ENCODE assay signal across 22 cellular contexts in the genomic region with DNA sequence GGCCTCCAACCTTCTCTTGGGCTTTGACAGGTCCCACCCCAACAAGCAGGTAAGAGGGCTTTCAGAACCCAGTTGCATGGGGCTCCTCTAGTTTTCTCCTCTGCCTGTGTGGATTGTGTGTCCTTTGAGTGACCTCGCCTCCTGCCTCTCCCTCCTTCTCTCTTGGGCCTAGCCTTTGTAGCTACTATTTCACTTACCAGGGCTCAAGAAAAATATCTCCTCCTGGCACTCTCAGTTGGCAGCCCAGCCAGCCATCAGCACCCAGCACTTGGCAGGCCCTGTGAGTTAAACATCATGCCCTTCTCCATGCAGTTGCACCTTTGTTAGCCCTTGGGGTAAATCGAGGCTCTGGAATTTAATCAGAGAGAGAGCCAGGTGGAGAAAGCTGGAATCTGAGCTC. TPM values are rescaled to one million over a fixed set of nuclear protein-coding genes. Genes with fewer than 3 reads are reported as not detected.
A peak's percentile ranks its signal among the peaks of the same experiment; 100 is the strongest.
DNase-seq lines count a peak whose midpoint lies in the region; ATAC-seq and TF ChIP-seq lines count a peak whose summit lies in the region.
"Had no signal": no experiment of that assay in that cellular context is flagged by ENCODE, and none has a peak within 500 bp of the region (broad histone marks: within the 10 kb centered on the region; RNA-seq: fewer than 3 reads in every experiment).

No MANE protein-coding gene starts in this region.

- WGBS in stomach, 5 donors = 39 to 70% (median 54%) methylated on average over 2 of the region's 2 CpGs

- CTCF ChIA-PET in activated naive CD4-positive, alpha-beta T cell treated with anti-CD3 and anti-CD28 coated beads, Interleukin-2, amount 10 ng/mL, durations not matched to agents 7 days and 5 days (lab: Charles Lee) = interaction anchor here (2.0 kb wide), 1 partner anchor 37 kb away, joined by 4 read pairs; no protein-coding TSS in a partner anchor

- no peaks in the 10 kb centered on the region for H3K9me3 Mint-ChIP-seq in activated naive CD4-positive, alpha-beta T cell treated with anti-CD3 and anti-CD28 coated beads, Interleukin-2, amount 10 ng/mL, durations not matched to agents 7 days and 5 days
- H3K9me3 Mint-ChIP-seq in activated naive CD8-positive, alpha-beta T cell (ENCODE audit: low read depth) = peaks cover 3% of the 10 kb centered on the region

- no peaks in the 10 kb centered on the region for H3K27me3 ChIP-seq in stomach
- H3K27me3 ChIP-seq: BLaER1, gastrocnemius medialis, pancreas had no signal

- no peak for TF ChIP-seq POLR2A in stomach (IDR thresholded peaks at IDR 0.05)

- no peak for ATAC-seq in esophagus mucosa
- ATAC-seq: gastrocnemius medialis; left colon; pancreas; stimulated activated naive CD8-positive, alpha-beta T cell treated with anti-CD3 and anti-CD28 coated beads, Interleukin-15, amount 100 ng/mL, for 72 hours had no signal

- peaks cover 0 to 20% (median 14%) of the 10 kb centered on the region in 4 donors for H3K4me1 ChIP-seq in stomach
- H3K4me1 ChIP-seq: gastrocnemius medialis, pancreas had no signal

- peaks cover 74% of the 10 kb centered on the region for H3K36me3 Mint-ChIP-seq in activated naive CD4-positive, alpha-beta T cell treated with anti-CD3 and anti-CD28 coated beads, Interleukin-2, amount 10 ng/mL, durations not matched to agents 7 days and 5 days
- H3K36me3 Mint-ChIP-seq in activated naive CD8-positive, alpha-beta T cell = peaks cover 32% of the 10 kb centered on the region

- DNase-seq in activated naive CD4-positive, alpha-beta T cell treated with anti-CD3 and anti-CD28 coated beads, Interleukin-2, amount 10 ng/mL, durations not matched to agents 7 days and 5 days = no peak
- no peak for DNase-seq in activated naive CD4-positive, alpha-beta T cell treated with anti-CD3 and anti-CD28 coated beads, Interleukin-2, amount 50 U/mL, for 16 hours
- peak; percentile 53 for DNase-seq in left kidney (ENCODE audit: low read depth, low spot score)
- DNase-seq in stomach = peak; percentile 41
- DNase-seq in NCI-H1930 (lab: John Stamatoyannopoulos, UW) = no peak
- DNase-seq in hippocampal formation (lab: John Stamatoyannopoulos, UW) = no peak
- DNase-seq: activated naive CD4-positive, alpha-beta T cell treated with Interleukin-2 at 50 U/mL for 16 hours; dermis blood vessel endothelial cell; gastrocnemius medialis; KBM-7; left colon; MV-4-11; NCI-H2029; NCI-H446 treated with DMSO at 0.1 percent for 48 hours; NK-92 treated with Interleukin-12 subunit alpha and Interleukin-12 subunit beta, amount 100 ng/mL, for 24 hours; pancreas; RPMI8226; stimulated activated naive CD8-positive, alpha-beta T cell treated with anti-CD3 and anti-CD28 coated beads, Interleukin-15, amount 100 ng/mL, for 72 hours had no signal

- no peak overlapping the region for H3K27ac ChIP-seq in stomach
- H3K27ac ChIP-seq: epithelial cell of prostate, gastrocnemius medialis, pancreas had no signal

- no peaks in the 10 kb centered on the region for H3K9me3 ChIP-seq in stomach
- H3K9me3 ChIP-seq: BLaER1, gastrocnemius medialis, pancreas had no signal

- intact Hi-C loops in stomach (cut with DNase I; ENCODE audit: low total_unique reads) = no loop called here

- H3K27ac Mint-ChIP-seq in activated naive CD4-positive, alpha-beta T cell treated with anti-CD3 and anti-CD28 coated beads, Interleukin-2, amount 10 ng/mL, durations not matched to agents 7 days and 5 days = peak overlapping the region; percentile 47
- H3K27ac Mint-ChIP-seq in activated naive CD8-positive, alpha-beta T cell = peak overlapping the region; percentile 88

- no peak for TF ChIP-seq CTCF in stomach (IDR thresholded peaks at IDR 0.05)

- H3K4me3 ChIP-seq in stomach = no peak overlapping the region
- H3K4me3 ChIP-seq: BLaER1, gastrocnemius medialis, pancreas had no signal

- H3K36me3 ChIP-seq in stomach = peaks cover 0 to 12% (median 0%) of the 10 kb centered on the region in 4 donors
- H3K36me3 ChIP-seq: gastrocnemius medialis, pancreas had no signal

- peaks cover 34% of the 10 kb centered on the region for H3K4me1 Mint-ChIP-seq in activated naive CD4-positive, alpha-beta T cell treated with anti-CD3 and anti-CD28 coated beads, Interleukin-2, amount 10 ng/mL, durations not matched to agents 7 days and 5 days
- peaks cover 70% of the 10 kb centered on the region for H3K4me1 Mint-ChIP-seq in activated naive CD8-positive, alpha-beta T cell (ENCODE audit: low read depth)

- TF ChIP-seq EP300 in stomach (IDR thresholded peaks at IDR 0.05) = no peak

- H3K4me3 Mint-ChIP-seq in activated naive CD4-positive, alpha-beta T cell treated with anti-CD3 and anti-CD28 coated beads, Interleukin-2, amount 10 ng/mL, durations not matched to agents 7 days and 5 days = no peak overlapping the region
- no peak overlapping the region for H3K4me3 Mint-ChIP-seq in activated naive CD8-positive, alpha-beta T cell
- H3K4me3 Mint-ChIP-seq: stimulated activated naive CD8-positive, alpha-beta T cell treated with anti-CD3 and anti-CD28 coated beads, Interleukin-15, amount 100 ng/mL, for 72 hours had no signal

- no peaks in the 10 kb centered on the region for H3K27me3 Mint-ChIP-seq in activated naive CD4-positive, alpha-beta T cell treated with anti-CD3 and anti-CD28 coated beads, Interleukin-2, amount 10 ng/mL, durations not matched to agents 7 days and 5 days
- H3K27me3 Mint-ChIP-seq in activated naive CD8-positive, alpha-beta T cell = no peaks in the 10 kb centered on the region
- H3K27me3 Mint-ChIP-seq: stimulated activated naive CD8-positive, alpha-beta T cell treated with anti-CD3 and anti-CD28 coated beads, Interleukin-15, amount 100 ng/mL, for 72 hours had no signal

RNA-seq across cellular contexts. Expression of gene SORL1, which starts 36.0 kb away (rescaled TPM):
- total RNA-seq in stomach (100 to 1,000 TPM in 1 of 5 donors, 10 to 100 TPM in 4; 17.2 to 161 (median 25.9) TPM), esophagus mucosa (14.3 TPM)
- polyA plus RNA-seq in stomach = 1 to 10 TPM in 2 of 3 donors, under 1 TPM in 1; 0.76 to 2.0 (median 1.8) TPM

Comparison
In these comparisons a context has a peak if more than half of its experiments do, and no peak if none do; other contexts are left out.
1. DNase-seq: peak in left kidney (single experiment) and stomach (single experiment); none in activated naive CD4-positive, alpha-beta T cell treated with anti-CD3 and anti-CD28 coated beads, Interleukin-2, amount 10 ng/mL, durations not matched to agents 7 days and 5 days (single experiment), activated naive CD4-positive, alpha-beta T cell treated with anti-CD3 and anti-CD28 coated beads, Interleukin-2, amount 50 U/mL, for 16 hours (single experiment), NCI-H1930 (0 of 2) and hippocampal formation (0 of 2).